In the genomic region with DNA sequence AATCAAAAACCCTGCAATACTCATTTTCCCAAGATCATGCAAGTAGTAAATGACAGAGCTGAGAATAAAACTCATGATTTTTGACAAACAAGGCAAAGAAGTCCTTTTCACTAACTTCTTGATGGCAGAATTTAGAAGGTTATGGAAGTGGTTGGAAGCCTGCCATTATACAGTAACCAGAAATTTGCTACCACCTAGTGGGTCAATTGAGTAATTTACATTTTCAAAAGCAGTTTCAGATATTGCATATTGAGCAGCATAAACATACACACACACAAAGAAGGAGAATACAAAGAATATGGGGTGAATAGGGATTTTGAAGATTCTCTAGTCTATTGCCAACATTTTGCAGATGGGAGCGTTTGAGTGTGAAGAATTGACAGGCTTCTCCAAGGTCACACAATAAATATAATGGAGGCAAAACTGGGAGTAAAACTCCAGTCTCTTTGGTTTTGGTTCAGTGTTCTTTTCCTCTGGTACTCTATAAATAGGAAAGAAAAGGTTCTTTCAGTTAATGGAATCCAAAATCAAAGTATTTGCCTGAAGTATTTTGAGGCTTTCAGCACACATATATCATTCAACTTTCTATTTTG, we compare ENCODE assay signal across 10 cellular contexts.
A peak's percentile ranks its signal among the peaks of the same experiment; 100 is the strongest.
DNase-seq lines count a peak whose midpoint lies in the region; ATAC-seq and TF ChIP-seq lines count a peak whose summit lies in the region.
"Had no signal": no experiment of that assay in that cellular context is flagged by ENCODE, and none has a peak within 500 bp of the region (broad histone marks: within the 10 kb centered on the region; RNA-seq: fewer than 3 reads in every experiment).

No MANE protein-coding gene starts in this region.

- H3K4me3 ChIP-seq in MM.1S (ENCODE audit: low read length) = no peak overlapping the region
- no peak overlapping the region for H3K4me3 ChIP-seq in stomach
- H3K4me3 ChIP-seq: skin epidermis had no signal

- H4K20me1 ChIP-seq in MM.1S (ENCODE audit: insufficient read depth, low read length) = no peaks in the 10 kb centered on the region

- TF ChIP-seq CTCF in MM.1S (IDR thresholded peaks at IDR 0.05; ENCODE audit: low read length) (peak; percentile 68), glutamatergic neuron (IDR thresholded peaks at IDR 0.05; ENCODE audit: partially characterized antibody, unreplicated experiment) (peak; percentile 78), stomach (IDR thresholded peaks at IDR 0.05) (peak in 5 of 7 experiments; percentile 28 to 73 (median 55))

- no peak overlapping the region for H3K4me2 ChIP-seq in MM.1S (ENCODE audit: low read depth, low read length)

- peak; percentile 64 for ATAC-seq in GM21576 (IDR thresholded peaks at IDR 0.05; ENCODE audit: unreplicated experiment)
- peak; percentile 48 for ATAC-seq in T-helper 17 cell

- no peaks in the 10 kb centered on the region for H3K9me3 ChIP-seq in MM.1S (replicated peaks; ENCODE audit: insufficient read depth, low read length)
- H3K9me3 ChIP-seq in T-helper 17 cell (ENCODE audit: control insufficient read depth, low read length, poor library complexity, severe bottlenecking) = no peaks in the 10 kb centered on the region
- no peaks in the 10 kb centered on the region for H3K9me3 ChIP-seq in stomach

- H3K4me3 Mint-ChIP-seq in T-helper 17 cell = no peak overlapping the region
- no peak overlapping the region for H3K4me3 Mint-ChIP-seq in glutamatergic neuron (ENCODE audit: unreplicated experiment)
- H3K4me3 Mint-ChIP-seq: activated B cell treated with CpG ODN at 0.5 μM for 24 hours had no signal

- H3K79me2 ChIP-seq in MM.1S (ENCODE audit: low read length) = no peaks in the 10 kb centered on the region

- DNase-seq in EL (peak; percentile 53), MM.1S (peak; percentile 52), T-helper 17 cell (no peak), glutamatergic neuron (no peak), stomach (no peak), NCI-H2227 treated with DMSO at 0.1 percent for 48 hours (lab: John Stamatoyannopoulos, UW) (no peak), D341Med (ENCODE audit: low spot score) (no peak)
- DNase-seq: activated B cell treated with CpG ODN at 0.5 μM for 24 hours had no signal

- H3K4me1 ChIP-seq in MM.1S (ENCODE audit: low read length) (no peaks in the 10 kb centered on the region), stomach (peaks cover 0 to 23% (median 4%) of the 10 kb centered on the region in 4 donors)

- no peak overlapping the region for H2AFZ ChIP-seq in MM.1S (ENCODE audit: low read length)

- H3K9me2 ChIP-seq in MM.1S (replicated peaks; ENCODE audit: insufficient read depth, low read length) = no peaks in the 10 kb centered on the region

- H3F3A ChIP-seq in MM.1S (ENCODE audit: insufficient read depth, low read length) = no peaks in the 10 kb centered on the region

- H3K27me3 Mint-ChIP-seq in T-helper 17 cell = peaks cover 8% of the 10 kb centered on the region
- H3K27me3 Mint-ChIP-seq in glutamatergic neuron (ENCODE audit: unreplicated experiment) = peaks cover 1% of the 10 kb centered on the region
- H3K27me3 Mint-ChIP-seq: activated B cell treated with CpG ODN at 0.5 μM for 24 hours had no signal

- no peak overlapping the region for H3K27ac Mint-ChIP-seq in T-helper 17 cell
- no peak overlapping the region for H3K27ac Mint-ChIP-seq in glutamatergic neuron (ENCODE audit: unreplicated experiment)
- H3K27ac Mint-ChIP-seq: activated B cell treated with CpG ODN at 0.5 μM for 24 hours had no signal

- intact Hi-C loops in stomach (cut with DNase I; ENCODE audit: low total_unique reads) = no loop called here

- TF ChIP-seq EP300 in stomach (IDR thresholded peaks at IDR 0.05) = no peak

- H3K9ac ChIP-seq in MM.1S (ENCODE audit: low read length) = no peak overlapping the region

- H3K27ac ChIP-seq in MM.1S (ENCODE audit: low read length) (no peak overlapping the region), stomach (no peak overlapping the region)
- H3K27ac ChIP-seq: skin epidermis had no signal

- WGBS in stomach, 5 donors = 7 to 23% (median 9%) methylated on average over 1 of the region's 1 CpG

- H3K9me3 Mint-ChIP-seq in glutamatergic neuron (ENCODE audit: unreplicated experiment) = no peaks in the 10 kb centered on the region
- H3K9me3 Mint-ChIP-seq: activated B cell treated with CpG ODN at 0.5 μM for 24 hours had no signal

- H3K36me3 ChIP-seq in MM.1S (replicated peaks; ENCODE audit: insufficient read depth, low read length) = no peaks in the 10 kb centered on the region
- no peaks in the 10 kb centered on the region for H3K36me3 ChIP-seq in stomach

- TF ChIP-seq POLR2A in stomach (IDR thresholded peaks at IDR 0.05) = no peak

- no peaks in the 10 kb centered on the region for H3K27me3 ChIP-seq in MM.1S (replicated peaks; ENCODE audit: insufficient read depth, low read length)
- H3K27me3 ChIP-seq in stomach = no peaks in the 10 kb centered on the region

- H3K4me1 Mint-ChIP-seq in T-helper 17 cell = peaks cover 3% of the 10 kb centered on the region
- H3K4me1 Mint-ChIP-seq in glutamatergic neuron (ENCODE audit: low read depth, unreplicated experiment) = no peaks in the 10 kb centered on the region
- H3K4me1 Mint-ChIP-seq: activated B cell treated with CpG ODN at 0.5 μM for 24 hours had no signal

- no peaks in the 10 kb centered on the region for H3K36me3 Mint-ChIP-seq in T-helper 17 cell (ENCODE audit: low read depth)
- H3K36me3 Mint-ChIP-seq in glutamatergic neuron (ENCODE audit: unreplicated experiment) = no peaks in the 10 kb centered on the region

Comparison
In these comparisons a context has a peak if more than half of its experiments do, and no peak if none do; other contexts are left out.
1. DNase-seq: peak in EL (single experiment) and MM.1S (single experiment); none in T-helper 17 cell (0 of 3), glutamatergic neuron (single experiment), stomach (single experiment), NCI-H2227 treated with DMSO at 0.1 percent for 48 hours (single experiment) and D341Med (single experiment).
2. Peak in every context shown above with its lines, with median percentiles within 50 percentile points of each other: CTCF ChIP-seq.